7 cellular contexts compared by ENCODE assay signal in genomic region chr7:130887182-130888016, GRCh38.
A peak's percentile ranks its signal among the peaks of the same experiment; 100 is the strongest.
DNase-seq lines count a peak whose midpoint lies in the region; TF ChIP-seq lines count a peak whose summit lies in the region.

No MANE protein-coding gene starts in this region.

- peak; percentile 91 for DNase-seq in GM23248
- DNase-seq in fibroblast of gingiva (ENCODE audit: low read depth): peak; percentile 70
- no peak for DNase-seq in spleen
- no peak for DNase-seq in pons (ENCODE audit: low spot score)
- no peak for DNase-seq in SK-N-DZ (ENCODE audit: low spot score)
- DNase-seq in NCI-H187 treated with DMSO at 0.1 percent for 48 hours (lab: John Stamatoyannopoulos, UW): no peak

- H3K79me2 ChIP-seq in GM23248 (ENCODE audit: insufficient read depth): peaks cover 95% of the 10 kb centered on the region

- H3K4me3 ChIP-seq in GM23248 (peak overlapping the region; percentile 34), WI38 (ENCODE audit: low read depth, low read length) (peak overlapping the region; percentile 3; the same call in 1 of the 2 replicates), spleen (no peak overlapping the region)

- H3K4me1 ChIP-seq in GM23248 (ENCODE audit: insufficient read depth) (peaks cover 86% of the 10 kb centered on the region), spleen (peaks cover 8 to 88% (median 31%) of the 10 kb centered on the region in 6 donors)

- WGBS in GM23248 (ENCODE audit: low coverage in 1 of 2, low lambda C conversion rate in 2 of 2, missing lambda C conversion rate in 2 of 2), 2 experiments: 10 to 15% methylated on average over 13 of the region's 13 CpGs
- 72 to 77% (median 75%) methylated on average over 13 of the region's 13 CpGs for WGBS in spleen, 5 donors

- peak overlapping the region; percentile 99 for H3K27ac ChIP-seq in GM23248
- peak overlapping the region in 5 of 8 donors; percentile 10 to 88 (median 34) for H3K27ac ChIP-seq in spleen

- H3K9me2 ChIP-seq in GM23248 (ENCODE audit: insufficient read depth): no peaks in the 10 kb centered on the region

- TF ChIP-seq CTCF in WI38 (IDR thresholded peaks at IDR 0.05; ENCODE audit: low read depth, low read length) (no peak), spleen (IDR thresholded peaks at IDR 0.05 in 8 of 11, conservative IDR thresholded peaks at IDR 0.05 in 3 of 11) (no peak)

- peaks cover 93% of the 10 kb centered on the region for H3F3A ChIP-seq in GM23248 (ENCODE audit: insufficient read depth)

- no peaks in the 10 kb centered on the region for H4K20me1 ChIP-seq in GM23248 (ENCODE audit: insufficient read depth)

- in situ Hi-C loops in GM23248 (cut with MboI): no loop called here

- peak overlapping the region; percentile 69 for H3K4me2 ChIP-seq in GM23248 (ENCODE audit: unreplicated experiment)

- H2AFZ ChIP-seq in GM23248: no peak overlapping the region

- H3K9ac ChIP-seq in GM23248: peak overlapping the region; percentile 89

- H3K9me3 ChIP-seq in GM23248 (ENCODE audit: low read depth): no peaks in the 10 kb centered on the region
- no peaks in the 10 kb centered on the region for H3K9me3 ChIP-seq in spleen

- peaks cover 74% of the 10 kb centered on the region for H3K36me3 ChIP-seq in GM23248 (ENCODE audit: low read depth)
- H3K36me3 ChIP-seq in spleen: peaks cover 3 to 90% (median 62%) of the 10 kb centered on the region in 6 donors

- no peak for TF ChIP-seq POLR2A in spleen (IDR thresholded peaks at IDR 0.05)

- H3K27me3 ChIP-seq in GM23248 (replicated peaks; ENCODE audit: insufficient read depth) (no peaks in the 10 kb centered on the region), spleen (replicated peaks in 1 of 7) (no peaks in the 10 kb centered on the region)

- intact Hi-C loops in spleen (cut with DNase I; ENCODE audit: low total_unique reads): no loop called here

Comparison
In these comparisons a context has a peak if more than half of its experiments do, and no peak if none do; other contexts are left out.
1. DNase-seq: peak in GM23248 (single experiment) and fibroblast of gingiva (single experiment); none in spleen (single experiment), pons (single experiment), SK-N-DZ (single experiment) and NCI-H187 treated with DMSO at 0.1 percent for 48 hours (single experiment).
2. H3K4me3 ChIP-seq: peak in GM23248 (single experiment) and WI38 (single experiment); none in spleen (0 of 8).